ENCODE assay signal across 23 cellular contexts in genomic region chr13:93674337-93674755, GRCh38.
"Had no signal": no experiment of that assay in that cellular context is flagged by ENCODE, and none has a peak within 500 bp of the region (broad histone marks: within the 10 kb centered on the region; RNA-seq: fewer than 3 reads in every experiment).

No MANE protein-coding gene starts in this region.

- H3K9me3 ChIP-seq: mucosa of descending colon, ovary, right atrium auricular region, right lobe of liver, suprapubic skin, thoracic aorta, tibial artery, upper lobe of right lung had no signal

- H3K27me3 ChIP-seq: ovary, right atrium auricular region, right lobe of liver, suprapubic skin, tibial artery, upper lobe of right lung had no signal

- H3K36me3 ChIP-seq: left ventricle myocardium inferior, ovary, right atrium auricular region, right lobe of liver, suprapubic skin, thoracic aorta, tibial artery, upper lobe of right lung had no signal

- H3K4me3 Mint-ChIP-seq: naive thymus-derived CD4-positive, alpha-beta T cell; natural killer cell treated with Interleukin-12 subunit alpha and Interleukin-12 subunit beta and Interleukin-15 and Interleukin-18, amount 100 ng/mL, for 72 hours; stimulated activated naive CD8-positive, alpha-beta T cell treated with anti-CD3 and anti-CD28 coated beads, Interleukin-15, Interleukin-2, amounts not matched to agents 100 ng/mL and 50 ng/mL, for 24 hours had no signal

- H3K4me3 ChIP-seq: left ventricle myocardium inferior, lung, mucosa of descending colon, ovary, right atrium auricular region, right lobe of liver, skin epidermis, suprapubic skin, thoracic aorta, tibial artery, upper lobe of right lung had no signal

- H3K27ac Mint-ChIP-seq: naive thymus-derived CD4-positive, alpha-beta T cell; natural killer cell treated with Interleukin-12 subunit alpha and Interleukin-12 subunit beta and Interleukin-15 and Interleukin-18, amount 100 ng/mL, for 72 hours; progenitor cell of endocrine pancreas; stimulated activated naive CD8-positive, alpha-beta T cell treated with anti-CD3 and anti-CD28 coated beads, Interleukin-15, Interleukin-2, amounts not matched to agents 100 ng/mL and 50 ng/mL, for 24 hours had no signal

- H3K9me3 Mint-ChIP-seq: stimulated activated naive CD8-positive, alpha-beta T cell treated with anti-CD3 and anti-CD28 coated beads, Interleukin-15, Interleukin-2, amounts not matched to agents 100 ng/mL and 50 ng/mL, for 24 hours had no signal

- ATAC-seq: mucosa of descending colon; naive thymus-derived CD4-positive, alpha-beta T cell; natural killer cell treated with Interleukin-12 subunit alpha and Interleukin-12 subunit beta and Interleukin-15 and Interleukin-18, amount 100 ng/mL, for 72 hours; upper lobe of right lung had no signal

- H3K36me3 Mint-ChIP-seq: naive thymus-derived CD4-positive, alpha-beta T cell; natural killer cell treated with Interleukin-12 subunit alpha and Interleukin-12 subunit beta and Interleukin-15 and Interleukin-18, amount 100 ng/mL, for 72 hours had no signal

- DNase-seq: islet precursor cell; left ventricle myocardium inferior; midbrain; mucosa of descending colon; naive thymus-derived CD4-positive, alpha-beta T cell; ovary; right lobe of liver; stimulated activated CD4-positive, alpha-beta T cell treated with anti-CD3 and anti-CD28 coated beads, Interleukin-12 subunit alpha, Interleukin-12 subunit beta, amount 100 ng/mL, for 4 hours; stimulated activated CD4-positive, alpha-beta T cell treated with anti-CD3 and anti-CD28 coated beads, Interleukin-15, amount 100 ng/mL, for 24 hours; stimulated activated CD4-positive, alpha-beta T cell treated with anti-CD3 and anti-CD28 coated beads, Interleukin-2, amount 100 ng/mL, for 24 hours; stimulated activated CD4-positive, alpha-beta T cell treated with anti-CD3 and anti-CD28 coated beads, Interleukin-4, amount 100 ng/mL, for 1 hour; stimulated activated naive CD4-positive, alpha-beta T cell; tibial artery; trophoblast cell; upper lobe of right lung had no signal

- H3K27me3 Mint-ChIP-seq: natural killer cell treated with Interleukin-12 subunit alpha and Interleukin-12 subunit beta and Interleukin-15 and Interleukin-18, amount 100 ng/mL, for 72 hours; progenitor cell of endocrine pancreas; stimulated activated naive CD8-positive, alpha-beta T cell treated with anti-CD3 and anti-CD28 coated beads, Interleukin-15, Interleukin-2, amounts not matched to agents 100 ng/mL and 50 ng/mL, for 24 hours had no signal

- H3K27ac ChIP-seq: left ventricle myocardium inferior, ovary, right atrium auricular region, right lobe of liver, skin epidermis, suprapubic skin, thoracic aorta, tibial artery, upper lobe of right lung had no signal

- H3K4me1 ChIP-seq: left ventricle myocardium inferior, right atrium auricular region, right lobe of liver, suprapubic skin, upper lobe of right lung had no signal
